Comparison of ENCODE assay signal across 8 cellular contexts in the genomic region with DNA sequence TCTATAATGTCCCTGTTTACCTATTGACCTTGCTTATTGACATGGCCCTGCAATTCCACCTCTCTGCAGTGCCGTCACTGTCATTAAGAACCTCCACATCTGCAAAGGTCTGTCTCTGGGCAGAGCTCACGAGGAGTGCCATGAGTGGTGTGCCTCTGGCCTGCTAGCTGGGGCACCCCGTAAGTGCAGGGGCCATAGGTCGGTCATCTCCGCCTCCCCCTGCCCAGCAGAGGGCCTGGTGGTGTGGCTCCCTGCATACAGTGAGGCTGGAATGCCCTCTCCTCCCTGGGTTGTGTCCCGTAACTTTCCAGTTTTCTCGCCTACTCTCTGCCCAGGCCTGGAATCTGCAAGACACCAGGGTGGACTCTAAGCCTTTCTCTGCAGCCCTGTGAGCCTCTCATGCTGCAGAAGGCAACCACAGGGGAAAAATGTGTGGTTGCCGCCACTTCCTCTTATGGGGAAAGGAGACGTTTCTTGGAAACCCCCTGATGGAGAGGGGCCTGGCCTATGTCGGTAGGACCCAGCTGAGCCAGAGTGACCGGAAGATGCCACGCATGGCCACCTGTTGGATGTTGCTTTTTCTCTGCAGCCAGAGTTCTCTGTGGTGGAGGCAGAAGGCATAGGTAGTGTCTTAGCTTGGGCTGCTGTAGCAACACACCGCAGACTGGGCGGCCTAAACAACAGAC. TPM values are rescaled to one million over a fixed set of nuclear protein-coding genes. Genes with fewer than 3 reads are reported as not detected.
DNase-seq lines count a peak whose midpoint lies in the region; ATAC-seq, FAIRE-seq and TF ChIP-seq lines count a peak whose summit lies in the region.

No MANE protein-coding gene starts in this region.

- intact Hi-C loops in HepG2 (cut with micrococcal nuclease; ENCODE audit: unreplicated experiment) = no loop called here

- H3K27me3 Mint-ChIP-seq in T-helper 2 cell treated with Interferon-gamma antibody and Interleukin-4, amounts not matched to agents 5 μg/mL and 100 μg/mL, for 36 hours (ENCODE audit: low read depth) = no peaks in the 10 kb centered on the region

- no peaks in the 10 kb centered on the region for H3K9me3 Mint-ChIP-seq in T-helper 2 cell treated with Interferon-gamma antibody and Interleukin-4, amounts not matched to agents 5 μg/mL and 100 μg/mL, for 36 hours

- H3K27ac ChIP-seq in HepG2 (ENCODE audit: extremely low read length, insufficient read depth, low read length) (no peak overlapping the region), hepatocyte (no peak overlapping the region)

- peak; percentile 54 for TF ChIP-seq CTCF in HepG2 (CRISPR knock-in tag; IDR thresholded peaks at IDR 0.05)
- no peak for TF ChIP-seq CTCF in hepatocyte (IDR thresholded peaks at IDR 0.05; ENCODE audit: poor library complexity)

- WGBS in HepG2 (ENCODE audit: low lambda C conversion rate) = 30% methylated on average over 13 of the region's 14 CpGs
- WGBS in hepatocyte (ENCODE audit: low lambda C conversion rate, missing lambda C conversion rate) = 82% methylated on average over 14 of the region's 14 CpGs

- FAIRE-seq in HepG2 (lab: Jason Lieb, UNC) = no peak

- ATAC-seq in HG03060 (IDR thresholded peaks at IDR 0.05; ENCODE audit: low read depth, unreplicated experiment) (peak; percentile 39), HepG2 (peak; percentile 87), SK-N-SH treated with all-trans-retinoic acid at 6 μM for 48 hours (no peak)

- CTCF ChIA-PET in HepG2 (lab: Yijun Ruan, JAX; ENCODE audit: low intra/inter-chr PET ratio, low total read pairs) = no interaction called here

- peaks cover 2 to 33% of the 10 kb centered on the region in 2 experiments for H3K27me3 ChIP-seq in HepG2 (ENCODE audit: control insufficient read depth in 1 of 2, insufficient read depth in 2 of 2, low read length in 2 of 2)
- H3K27me3 ChIP-seq in hepatocyte = no peaks in the 10 kb centered on the region

- H3K9me2 ChIP-seq in hepatocyte (replicated peaks; ENCODE audit: insufficient read depth) = no peaks in the 10 kb centered on the region

- H3K9me3 ChIP-seq in HepG2 (ENCODE audit: low read length) (no peaks in the 10 kb centered on the region), hepatocyte (ENCODE audit: low read depth) (no peaks in the 10 kb centered on the region)

- peaks cover 61% of the 10 kb centered on the region for H3K4me1 Mint-ChIP-seq in T-helper 2 cell treated with Interferon-gamma antibody and Interleukin-4, amounts not matched to agents 5 μg/mL and 100 μg/mL, for 36 hours (ENCODE audit: low read depth)

- no TSS peak for BruUV-seq in HepG2 (replicated peaks; lab: Mats Ljungman, UMichigan)

- no peak for TF ChIP-seq POLR2A in HepG2 (IDR thresholded peaks at IDR 0.05; ENCODE audit: insufficient read depth in 1 of 2, low read depth in 2 of 2, low read length in 2 of 2)

- peaks cover 10% of the 10 kb centered on the region for H3K4me1 ChIP-seq in HepG2 (ENCODE audit: insufficient read depth, low read length)
- H3K4me1 ChIP-seq in hepatocyte (ENCODE audit: insufficient read depth) = no peaks in the 10 kb centered on the region

- H3K4me3 Mint-ChIP-seq in T-helper 2 cell treated with Interferon-gamma antibody and Interleukin-4, amounts not matched to agents 5 μg/mL and 100 μg/mL, for 36 hours = peak overlapping the region; percentile 71

- H3K36me3 ChIP-seq in HepG2 (replicated peaks in 1 of 2; ENCODE audit: control insufficient read depth in 1 of 2, insufficient read depth in 2 of 2, low read length in 2 of 2) (no peaks in the 10 kb centered on the region), hepatocyte (replicated peaks; ENCODE audit: insufficient read depth, low read depth) (no peaks in the 10 kb centered on the region)

- H4K20me1 ChIP-seq in HepG2 (ENCODE audit: insufficient read depth, low read length) (no peaks in the 10 kb centered on the region), hepatocyte (ENCODE audit: insufficient read depth, poor library complexity, severe bottlenecking) (no peaks in the 10 kb centered on the region)

- H2AFZ ChIP-seq in HepG2 (ENCODE audit: low read length) (no peak overlapping the region), hepatocyte (no peak overlapping the region)

- peak overlapping the region; percentile 89 for H3K27ac Mint-ChIP-seq in T-helper 2 cell treated with Interferon-gamma antibody and Interleukin-4, amounts not matched to agents 5 μg/mL and 100 μg/mL, for 36 hours

- POLR2A ChIA-PET in HepG2 (lab: Yijun Ruan, JAX) = no interaction called here

- H3K36me3 Mint-ChIP-seq in T-helper 2 cell treated with Interferon-gamma antibody and Interleukin-4, amounts not matched to agents 5 μg/mL and 100 μg/mL, for 36 hours (ENCODE audit: low read depth) = peaks cover 13% of the 10 kb centered on the region

- in situ Hi-C loops in HepG2 (cut with HindIII; ENCODE audit: extremely low pct_ligation_motif_present, low pct_unique_long_range_greater_than_20kb) = no loop called here

- no peak for TF ChIP-seq EP300 in HepG2 (IDR thresholded peaks at IDR 0.05; ENCODE audit: low read depth in 2 of 2, low read length in 2 of 2)
- no peak for TF ChIP-seq EP300 in HepG2 (CRISPR knock-in tag; IDR thresholded peaks at IDR 0.05; ENCODE audit: borderline replicate concordance)

- TF ChIP-seq RAD21 in HepG2 (CRISPR knock-in tag; IDR thresholded peaks at IDR 0.05) = no peak

- no peak overlapping the region for H3K9ac ChIP-seq in HepG2 (ENCODE audit: insufficient read depth, low read depth, low read length)

- DNase-seq in stimulated activated CD4-positive, alpha-beta T cell treated with anti-CD3 and anti-CD28 coated beads, Interleukin-1b, Interleukin-23, amount 100 ng/mL, for 48 hours = peak; percentile 54
- DNase-seq in stimulated activated CD4-positive, alpha-beta T cell treated with anti-CD3 and anti-CD28 coated beads, Interleukin-2, amount 100 ng/mL, for 48 hours = no peak
- peak; percentile 76 for DNase-seq in T-helper 2 cell treated with Interferon-gamma antibody and Interleukin-4, amounts not matched to agents 5 μg/mL and 100 μg/mL, for 36 hours (ENCODE audit: low spot score)
- DNase-seq in HepG2 (ENCODE audit: low spot score) (no peak), NCI-H446 treated with DMSO at 0.1 percent for 48 hours (lab: John Stamatoyannopoulos, UW) (no peak), hepatocyte (ENCODE audit: low spot score) (no peak)

- H3K4me2 ChIP-seq in HepG2 (ENCODE audit: low read depth, low read length) = peak overlapping the region; percentile 43
- no peak overlapping the region for H3K4me2 ChIP-seq in hepatocyte

- no peaks in the 10 kb centered on the region for H3K79me2 ChIP-seq in HepG2 (ENCODE audit: insufficient read depth, low read length)
- no peaks in the 10 kb centered on the region for H3K79me2 ChIP-seq in hepatocyte

- H3K4me3 ChIP-seq in HepG2 (replicated peaks in 1 of 3; ENCODE audit: insufficient read depth in 1 of 3, low read depth in 2 of 3, low read length in 3 of 3) (no peak overlapping the region), hepatocyte (no peak overlapping the region)

RNA-seq across cellular contexts. Expression of gene SNX20, which starts 2.7 kb away (rescaled TPM):
- not detected in 2 replicates for total RNA-seq in HepG2 (2016; rRNA removed; fragmentation: Illumina TruSeq; extraction: Trizol)
- total RNA-seq in HepG2 (2016; cell fraction: cytosol; rRNA removed; fragmentation: Illumina TruSeq; extraction: Trizol; ENCODE audit: low read depth) = not detected in 2 replicates
- total RNA-seq in HepG2 (2016; cell fraction: insoluble cytoplasmic fraction; rRNA removed; fragmentation: Illumina TruSeq; extraction: Trizol) = not detected in 2 replicates
- not detected in 2 replicates for total RNA-seq in HepG2 (2016; cell fraction: membrane; rRNA removed; fragmentation: Illumina TruSeq; extraction: Trizol)
- not detected in 2 replicates for total RNA-seq in HepG2 (2016; cell fraction: nucleus; rRNA removed; fragmentation: Illumina TruSeq; extraction: Trizol)
- polyA plus RNA-seq in HepG2 (2011; rRNA removed) = not detected in 2 replicates
- polyA plus RNA-seq in HepG2 (2011; cell fraction: cytosol; rRNA removed) = not detected in 2 replicates
- not detected in 2 replicates for polyA plus RNA-seq in HepG2 (2011; cell fraction: nucleus; rRNA removed)
- polyA plus RNA-seq in HepG2 (2012) = 0.04 TPM in 1 of 2 replicates, not detected in the other
- not detected in 2 replicates for polyA plus RNA-seq in HepG2 (2016; cell fraction: cytosol; fragmentation: Illumina TruSeq; extraction: Trizol; ENCODE audit: low read depth)
- polyA plus RNA-seq in HepG2 (2016; cell fraction: insoluble cytoplasmic fraction; fragmentation: Illumina TruSeq; extraction: Trizol; ENCODE audit: low read depth) = not detected in 2 replicates
- polyA plus RNA-seq in HepG2 (2016; cell fraction: membrane; fragmentation: Illumina TruSeq; extraction: Trizol; ENCODE audit: low read depth) = not detected in 2 replicates
- polyA plus RNA-seq in HepG2 (2016; cell fraction: nucleus; fragmentation: Illumina TruSeq; extraction: Trizol; ENCODE audit: insufficient read depth, low read depth) = not detected in 2 replicates
- polyA minus RNA-seq in HepG2 (2011; rRNA and poly(A)+ RNA removed; ENCODE audit: low replicate concordance) = not detected in 2 replicates
- polyA minus RNA-seq in HepG2 (2011; cell fraction: cytosol; rRNA and poly(A)+ RNA removed) = not detected in 2 replicates
- polyA minus RNA-seq in HepG2 (2011; cell fraction: nucleus; rRNA and poly(A)+ RNA removed) = not detected in 2 replicates
- total RNA-seq in hepatocyte = not detected in 2 replicates
- not detected in 2 replicates for polyA plus RNA-seq in hepatocyte

RNA-seq across cellular contexts. Expression of gene NOD2, which starts 9.6 kb away (rescaled TPM):
- 0.27 and 0.29 TPM in 2 replicates for total RNA-seq in HepG2 (2016; rRNA removed; fragmentation: Illumina TruSeq; extraction: Trizol)
- total RNA-seq in HepG2 (2016; cell fraction: cytosol; rRNA removed; fragmentation: Illumina TruSeq; extraction: Trizol; ENCODE audit: low read depth) = 0.18 and 0.20 TPM in 2 replicates
- 0.09 and 0.12 TPM in 2 replicates for total RNA-seq in HepG2 (2016; cell fraction: insoluble cytoplasmic fraction; rRNA removed; fragmentation: Illumina TruSeq; extraction: Trizol)
- total RNA-seq in HepG2 (2016; cell fraction: membrane; rRNA removed; fragmentation: Illumina TruSeq; extraction: Trizol) = 0.21 TPM in 1 of 2 replicates, not detected in the other
- 0.22 and 0.38 TPM in 2 replicates for total RNA-seq in HepG2 (2016; cell fraction: nucleus; rRNA removed; fragmentation: Illumina TruSeq; extraction: Trizol)
- 0.76 and 0.81 TPM in 2 replicates for polyA plus RNA-seq in HepG2 (2011; rRNA removed)
- 0.36 and 0.68 TPM in 2 replicates for polyA plus RNA-seq in HepG2 (2011; cell fraction: cytosol; rRNA removed)
- polyA plus RNA-seq in HepG2 (2011; cell fraction: nucleus; rRNA removed) = 1.9 and 2.3 TPM in 2 replicates
- polyA plus RNA-seq in HepG2 (2012) = 0.19 and 0.29 TPM in 2 replicates
- 0.02 and 0.03 TPM in 2 replicates for polyA plus RNA-seq in HepG2 (2016; cell fraction: cytosol; fragmentation: Illumina TruSeq; extraction: Trizol; ENCODE audit: low read depth)
- polyA plus RNA-seq in HepG2 (2016; cell fraction: insoluble cytoplasmic fraction; fragmentation: Illumina TruSeq; extraction: Trizol; ENCODE audit: low read depth) = not detected in 2 replicates
- polyA plus RNA-seq in HepG2 (2016; cell fraction: membrane; fragmentation: Illumina TruSeq; extraction: Trizol; ENCODE audit: low read depth) = not detected in 2 replicates
- polyA plus RNA-seq in HepG2 (2016; cell fraction: nucleus; fragmentation: Illumina TruSeq; extraction: Trizol; ENCODE audit: insufficient read depth, low read depth) = 0.17 and 0.37 TPM in 2 replicates
- polyA minus RNA-seq in HepG2 (2011; rRNA and poly(A)+ RNA removed; ENCODE audit: low replicate concordance) = 4.8 TPM in 1 of 2 replicates, not detected in the other
- 0.49 and 1.1 TPM in 2 replicates for polyA minus RNA-seq in HepG2 (2011; cell fraction: cytosol; rRNA and poly(A)+ RNA removed)
- 2.1 and 2.3 TPM in 2 replicates for polyA minus RNA-seq in HepG2 (2011; cell fraction: nucleus; rRNA and poly(A)+ RNA removed)
- total RNA-seq in hepatocyte = 0.12 and 0.13 TPM in 2 replicates
- not detected in 2 replicates for polyA plus RNA-seq in hepatocyte

RNA-seq across cellular contexts. Expression of gene CYLD, which starts 58.1 kb away (rescaled TPM):
- total RNA-seq in HepG2 (2016; rRNA removed; fragmentation: Illumina TruSeq; extraction: Trizol) = 11.4 and 16.0 TPM in 2 replicates
- total RNA-seq in HepG2 (2016; cell fraction: cytosol; rRNA removed; fragmentation: Illumina TruSeq; extraction: Trizol; ENCODE audit: low read depth) = 2.6 and 3.0 TPM in 2 replicates
- total RNA-seq in HepG2 (2016; cell fraction: insoluble cytoplasmic fraction; rRNA removed; fragmentation: Illumina TruSeq; extraction: Trizol) = 14.3 and 16.1 TPM in 2 replicates
- 10.5 and 11.2 TPM in 2 replicates for total RNA-seq in HepG2 (2016; cell fraction: membrane; rRNA removed; fragmentation: Illumina TruSeq; extraction: Trizol)
- 12.3 and 12.6 TPM in 2 replicates for total RNA-seq in HepG2 (2016; cell fraction: nucleus; rRNA removed; fragmentation: Illumina TruSeq; extraction: Trizol)
- polyA plus RNA-seq in HepG2 (2011; rRNA removed) = 6.0 and 6.1 TPM in 2 replicates
- 3.1 and 4.8 TPM in 2 replicates for polyA plus RNA-seq in HepG2 (2011; cell fraction: cytosol; rRNA removed)
- polyA plus RNA-seq in HepG2 (2011; cell fraction: nucleus; rRNA removed) = 5.0 and 7.6 TPM in 2 replicates
- polyA plus RNA-seq in HepG2 (2012) = 6.2 and 8.4 TPM in 2 replicates
- 1.7 and 1.8 TPM in 2 replicates for polyA plus RNA-seq in HepG2 (2016; cell fraction: cytosol; fragmentation: Illumina TruSeq; extraction: Trizol; ENCODE audit: low read depth)
- polyA plus RNA-seq in HepG2 (2016; cell fraction: insoluble cytoplasmic fraction; fragmentation: Illumina TruSeq; extraction: Trizol; ENCODE audit: low read depth) = 9.7 and 10.4 TPM in 2 replicates
- 4.9 and 6.5 TPM in 2 replicates for polyA plus RNA-seq in HepG2 (2016; cell fraction: membrane; fragmentation: Illumina TruSeq; extraction: Trizol; ENCODE audit: low read depth)
- 9.6 and 11.6 TPM in 2 replicates for polyA plus RNA-seq in HepG2 (2016; cell fraction: nucleus; fragmentation: Illumina TruSeq; extraction: Trizol; ENCODE audit: insufficient read depth, low read depth)
- 5.0 and 11.2 TPM in 2 replicates for polyA minus RNA-seq in HepG2 (2011; rRNA and poly(A)+ RNA removed; ENCODE audit: low replicate concordance)
- 5.4 and 7.9 TPM in 2 replicates for polyA minus RNA-seq in HepG2 (2011; cell fraction: cytosol; rRNA and poly(A)+ RNA removed)
- 39.4 and 52.8 TPM in 2 replicates for polyA minus RNA-seq in HepG2 (2011; cell fraction: nucleus; rRNA and poly(A)+ RNA removed)
- 17.8 and 19.0 TPM in 2 replicates for total RNA-seq in hepatocyte
- 9.2 and 9.9 TPM in 2 replicates for polyA plus RNA-seq in hepatocyte

Comparison
In these comparisons a context has a peak if more than half of its experiments do, and no peak if none do; other contexts are left out.
1. DNase-seq: peak in stimulated activated CD4-positive, alpha-beta T cell treated with anti-CD3 and anti-CD28 coated beads, Interleukin-1b, Interleukin-23, amount 100 ng/mL, for 48 hours (single experiment) and T-helper 2 cell treated with Interferon-gamma antibody and Interleukin-4, amounts not matched to agents 5 μg/mL and 100 μg/mL, for 36 hours (single experiment); none in stimulated activated CD4-positive, alpha-beta T cell treated with anti-CD3 and anti-CD28 coated beads, Interleukin-2, amount 100 ng/mL, for 48 hours (0 of 2), HepG2 (single experiment), NCI-H446 treated with DMSO at 0.1 percent for 48 hours (single experiment) and hepatocyte (single experiment).